Comparison of ENCODE assay signal across 8 cellular contexts in genomic region chr6:127737009-127737486, GRCh38.
DNase-seq lines count a peak whose midpoint lies in the region; ATAC-seq and TF ChIP-seq lines count a peak whose summit lies in the region.

No MANE protein-coding gene starts in this region.

- DNase-seq in COLO668 (lab: John Stamatoyannopoulos, UW; ENCODE audit: unreplicated experiment): peak; percentile 12
- peak; percentile 30 to 55 for DNase-seq in NCI-H1930 (lab: John Stamatoyannopoulos, UW)
- DNase-seq in T-helper 17 cell: peak in 1 of 3 donors; percentile 14
- peak; percentile 36 for DNase-seq in colonic mucosa
- peak; percentile 35 to 46 for DNase-seq in thyroid gland

- no peak overlapping the region for H3K4me3 ChIP-seq in colonic mucosa
- no peak overlapping the region for H3K4me3 ChIP-seq in liver (ENCODE audit: low read depth in 1 of 3, low read length in 3 of 3)
- H3K4me3 ChIP-seq in thyroid gland (replicated peaks in 1 of 3): no peak overlapping the region

- H3K27ac Mint-ChIP-seq in T-helper 17 cell: peak overlapping the region; percentile 11

- no peaks in the 10 kb centered on the region for H3K4me1 ChIP-seq in colonic mucosa
- no peaks in the 10 kb centered on the region for H3K4me1 ChIP-seq in liver (ENCODE audit: control insufficient read depth in 4 of 4, insufficient read depth in 4 of 4, low read length in 3 of 4)
- H3K4me1 ChIP-seq in thyroid gland: no peaks in the 10 kb centered on the region

- TF ChIP-seq POLR2A in thyroid gland (IDR thresholded peaks at IDR 0.05): no peak

- H3K27ac ChIP-seq in colonic mucosa (no peak overlapping the region), liver (ENCODE audit: low read depth in 1 of 2, low read length in 2 of 2) (no peak overlapping the region), thyroid gland (peak overlapping the region in 1 of 3 donors; percentile 4)

- no peaks in the 10 kb centered on the region for H3K27me3 ChIP-seq in colonic mucosa
- H3K27me3 ChIP-seq in liver (ENCODE audit: control insufficient read depth in 4 of 4, insufficient read depth in 4 of 4, low read length in 3 of 4): peaks cover 0 to 4% (median 0%) of the 10 kb centered on the region in 4 donors
- H3K27me3 ChIP-seq in thyroid gland: no peaks in the 10 kb centered on the region

- H3K36me3 Mint-ChIP-seq in T-helper 17 cell (ENCODE audit: low read depth): no peaks in the 10 kb centered on the region

- no peaks in the 10 kb centered on the region for H3K9me3 ChIP-seq in T-helper 17 cell (ENCODE audit: control insufficient read depth, low read length, poor library complexity, severe bottlenecking)
- H3K9me3 ChIP-seq in colonic mucosa: no peaks in the 10 kb centered on the region
- H3K9me3 ChIP-seq in liver (ENCODE audit: control insufficient read depth in 4 of 4, low read length in 3 of 4): no peaks in the 10 kb centered on the region
- no peaks in the 10 kb centered on the region for H3K9me3 ChIP-seq in thyroid gland

- no peaks in the 10 kb centered on the region for H3K36me3 ChIP-seq in colonic mucosa
- no peaks in the 10 kb centered on the region for H3K36me3 ChIP-seq in liver (ENCODE audit: control insufficient read depth in 4 of 4, insufficient read depth in 3 of 4, low read depth in 1 of 4, low read length in 3 of 4)
- H3K36me3 ChIP-seq in thyroid gland: no peaks in the 10 kb centered on the region

- no peak overlapping the region for H3K4me3 Mint-ChIP-seq in T-helper 17 cell

- intact Hi-C loops in colonic mucosa (cut with DNase I): loop anchor here (5.0 kb wide), 1 partner anchor 995 kb away; no protein-coding TSS in a partner anchor
- intact Hi-C loops in thyroid gland (cut with DNase I): no loop called here

- H3K27me3 Mint-ChIP-seq in T-helper 17 cell: no peaks in the 10 kb centered on the region

- ATAC-seq in GM19023 (IDR thresholded peaks at IDR 0.05; ENCODE audit: unreplicated experiment): peak; percentile 92
- ATAC-seq in HG03095 (IDR thresholded peaks at IDR 0.05; ENCODE audit: unreplicated experiment): peak; percentile 91
- peak; percentile 95 for ATAC-seq in T-helper 17 cell

- TF ChIP-seq RAD21 in liver (IDR thresholded peaks at IDR 0.05): peak; percentile 92 to 96

- peaks cover 31% of the 10 kb centered on the region for H3K4me1 Mint-ChIP-seq in T-helper 17 cell

- H3K9ac ChIP-seq in colonic mucosa (ENCODE audit: low read depth in 2 of 2, low read length in 2 of 2) (no peak overlapping the region), liver (ENCODE audit: low read depth in 1 of 2, low read length in 2 of 2) (no peak overlapping the region)

- TF ChIP-seq CTCF in colonic mucosa (IDR thresholded peaks at IDR 0.05): peak; percentile 47
- peak; percentile 67 for TF ChIP-seq CTCF in liver (IDR thresholded peaks at IDR 0.05; ENCODE audit: low read depth, low read length, missing input control)
- peak; percentile 31 to 70 (median 52) for TF ChIP-seq CTCF in thyroid gland (IDR thresholded peaks at IDR 0.05)

TF ChIP-seq in liver, 16 proteins besides CTCF, POLR2A, EP300 and RAD21:
- TF ChIP-seq ATF3 (IDR thresholded peaks at IDR 0.05): no peak
- TF ChIP-seq FOXA2 (IDR thresholded peaks at IDR 0.05): no peak
- no peak for TF ChIP-seq HNF4A (conservative IDR thresholded peaks at IDR 0.05)
- no peak for TF ChIP-seq FOXA1 (IDR thresholded peaks at IDR 0.05)
- no peak for TF ChIP-seq RXRA (IDR thresholded peaks at IDR 0.05)
- no peak for TF ChIP-seq ZBTB33 (IDR thresholded peaks at IDR 0.05)
- no peak for TF ChIP-seq NR2F2 (IDR thresholded peaks at IDR 0.05)
- TF ChIP-seq TAF1 (conservative IDR thresholded peaks at IDR 0.05): no peak
- TF ChIP-seq EGR1 (IDR thresholded peaks at IDR 0.05; ENCODE audit: low read depth in 2 of 2): no peak
- no peak for TF ChIP-seq HNF4G (IDR thresholded peaks at IDR 0.05)
- TF ChIP-seq YY1 (IDR thresholded peaks at IDR 0.05): no peak
- TF ChIP-seq SP1 (IDR thresholded peaks at IDR 0.05): no peak
- TF ChIP-seq GABPA (IDR thresholded peaks at IDR 0.05 in 1 of 2, conservative IDR thresholded peaks at IDR 0.05 in 1 of 2): no peak
- TF ChIP-seq MAX (IDR thresholded peaks at IDR 0.05): no peak
- TF ChIP-seq JUND (IDR thresholded peaks at IDR 0.05): no peak
- TF ChIP-seq REST (IDR thresholded peaks at IDR 0.05): no peak
